In genomic region chr1:109271458-109271857, GRCh38 we compare ENCODE assay signal across 22 cellular contexts. TPM values are rescaled to one million over a fixed set of nuclear protein-coding genes. Genes with fewer than 3 reads are reported as not detected.
"Had no signal": no experiment of that assay in that cellular context is flagged by ENCODE, and none has a peak within 500 bp of the region (broad histone marks: within the 10 kb centered on the region; RNA-seq: fewer than 3 reads in every experiment).

No MANE protein-coding gene starts in this region.

- H3K27ac Mint-ChIP-seq: activated B cell treated with CpG ODN at 0.5 μM for 24 hours; activated CD4-positive, alpha-beta memory T cell treated with anti-CD3 and anti-CD28 coated beads for 36 hours; activated naive CD8-positive, alpha-beta T cell treated with anti-CD3 and anti-CD28 coated beads for 36 hours; natural killer cell treated with Interleukin-12 subunit alpha and Interleukin-12 subunit beta and Interleukin-15 and Interleukin-18, amount 100 ng/mL, for 72 hours; stimulated activated naive B cell treated with anti-CD40 and anti-IgM and Interleukin-4, amounts not matched to agents 10 μg/mL and 1 μg/mL and 100 μg/mL, for 72 hours; T-helper 1 cell treated with Interleukin-12 subunit alpha and Interleukin-12 subunit beta and Interleukin-4 antibody, amounts not matched to agents 30 μg/mL and 1 μg/mL, for 36 hours had no signal

- H3K4me3 ChIP-seq: coronary artery, heart right ventricle, right lobe of liver had no signal

- H3K27me3 Mint-ChIP-seq: activated B cell treated with CpG ODN at 0.5 μM for 24 hours; activated CD4-positive, alpha-beta memory T cell treated with anti-CD3 and anti-CD28 coated beads for 36 hours; activated naive CD8-positive, alpha-beta T cell treated with anti-CD3 and anti-CD28 coated beads for 36 hours; natural killer cell treated with Interleukin-12 subunit alpha and Interleukin-12 subunit beta and Interleukin-15 and Interleukin-18, amount 100 ng/mL, for 72 hours had no signal

- H3K36me3 Mint-ChIP-seq: activated CD4-positive, alpha-beta memory T cell treated with anti-CD3 and anti-CD28 coated beads for 36 hours; activated naive CD8-positive, alpha-beta T cell treated with anti-CD3 and anti-CD28 coated beads for 36 hours; natural killer cell treated with Interleukin-12 subunit alpha and Interleukin-12 subunit beta and Interleukin-15 and Interleukin-18, amount 100 ng/mL, for 72 hours; stimulated activated naive B cell treated with anti-CD40 and anti-IgM and Interleukin-4, amounts not matched to agents 10 μg/mL and 1 μg/mL and 100 μg/mL, for 72 hours had no signal

- H3K4me1 Mint-ChIP-seq: activated B cell treated with CpG ODN at 0.5 μM for 24 hours had no signal

- H3K4me3 Mint-ChIP-seq: activated B cell treated with CpG ODN at 0.5 μM for 24 hours; activated CD4-positive, alpha-beta memory T cell treated with anti-CD3 and anti-CD28 coated beads for 36 hours; activated naive CD8-positive, alpha-beta T cell treated with anti-CD3 and anti-CD28 coated beads for 36 hours; natural killer cell treated with Interleukin-12 subunit alpha and Interleukin-12 subunit beta and Interleukin-15 and Interleukin-18, amount 100 ng/mL, for 72 hours; stimulated activated naive B cell treated with anti-CD40 and anti-IgM and Interleukin-4, amounts not matched to agents 10 μg/mL and 1 μg/mL and 100 μg/mL, for 72 hours; T-helper 1 cell treated with Interleukin-12 subunit alpha and Interleukin-12 subunit beta and Interleukin-4 antibody, amounts not matched to agents 30 μg/mL and 1 μg/mL, for 36 hours had no signal

- H3K27me3 ChIP-seq: heart right ventricle, right lobe of liver had no signal

- H3K9me3 ChIP-seq: heart right ventricle, right lobe of liver had no signal

- H3K36me3 ChIP-seq: heart right ventricle, right lobe of liver had no signal

- H3K27ac ChIP-seq: coronary artery, heart right ventricle, right lobe of liver had no signal

- DNase-seq: activated B cell treated with CpG ODN at 0.5 μM for 24 hours; activated CD4-positive, alpha-beta memory T cell treated with anti-CD3 and anti-CD28 coated beads for 36 hours; activated CD4-positive, alpha-beta T cell treated with anti-CD3 and anti-CD28 coated beads for 4 hours; activated naive CD4-positive, alpha-beta T cell treated with Interleukin-2 at 50 U/mL for 16 hours; activated naive CD8-positive, alpha-beta T cell treated with anti-CD3 and anti-CD28 coated beads for 36 hours; activated T-cell treated with anti-CD3 and anti-CD28 coated beads, Interleukin-2, amount 50 U/mL, for 48 hours; central memory CD4-positive, alpha-beta T cell; heart right ventricle; midbrain; nucleus accumbens; small intestine; stimulated activated CD4-positive, alpha-beta T cell treated with anti-CD3 and anti-CD28 coated beads, Interleukin-15, amount 100 ng/mL, for 24 hours; stimulated activated naive B cell treated with anti-CD40 and anti-IgM and Interleukin-4, amounts not matched to agents 10 μg/mL and 1 μg/mL and 100 μg/mL, for 72 hours had no signal

- ATAC-seq: left lobe of liver; natural killer cell treated with Interleukin-12 subunit alpha and Interleukin-12 subunit beta and Interleukin-15 and Interleukin-18, amount 100 ng/mL, for 72 hours; right lobe of liver; stimulated activated naive B cell treated with anti-CD40 and anti-IgM and Interleukin-4, amounts not matched to agents 10 μg/mL and 1 μg/mL and 100 μg/mL, for 72 hours had no signal

- H3K9me3 Mint-ChIP-seq: activated B cell treated with CpG ODN at 0.5 μM for 24 hours; activated CD4-positive, alpha-beta memory T cell treated with anti-CD3 and anti-CD28 coated beads for 36 hours; activated naive CD8-positive, alpha-beta T cell treated with anti-CD3 and anti-CD28 coated beads for 36 hours; natural killer cell treated with Interleukin-12 subunit alpha and Interleukin-12 subunit beta and Interleukin-15 and Interleukin-18, amount 100 ng/mL, for 72 hours; stimulated activated naive B cell treated with anti-CD40 and anti-IgM and Interleukin-4, amounts not matched to agents 10 μg/mL and 1 μg/mL and 100 μg/mL, for 72 hours; T-helper 1 cell treated with Interleukin-12 subunit alpha and Interleukin-12 subunit beta and Interleukin-4 antibody, amounts not matched to agents 30 μg/mL and 1 μg/mL, for 36 hours had no signal

RNA-seq across cellular contexts. Expression of gene PSRC1, which starts 11.5 kb away (rescaled TPM):
- total RNA-seq: activated B cell treated with CpG ODN at 0.5 μM for 24 hours had no signal

RNA-seq across cellular contexts. Expression of gene MYBPHL, which starts 35.4 kb away (rescaled TPM):
- total RNA-seq: activated B cell treated with CpG ODN at 0.5 μM for 24 hours; activated CD4-positive, alpha-beta memory T cell treated with anti-CD3 and anti-CD28 coated beads for 36 hours; activated naive CD8-positive, alpha-beta T cell treated with anti-CD3 and anti-CD28 coated beads for 36 hours; astrocyte; epithelial cell of proximal tubule; fibroblast of villous mesenchyme; left lobe of liver; natural killer cell treated with Interleukin-12 subunit alpha and Interleukin-12 subunit beta and Interleukin-15 and Interleukin-18, amount 100 ng/mL, for 72 hours; right lobe of liver; ureter had no signal
